8 cellular contexts compared by ENCODE assay signal in the genomic region with DNA sequence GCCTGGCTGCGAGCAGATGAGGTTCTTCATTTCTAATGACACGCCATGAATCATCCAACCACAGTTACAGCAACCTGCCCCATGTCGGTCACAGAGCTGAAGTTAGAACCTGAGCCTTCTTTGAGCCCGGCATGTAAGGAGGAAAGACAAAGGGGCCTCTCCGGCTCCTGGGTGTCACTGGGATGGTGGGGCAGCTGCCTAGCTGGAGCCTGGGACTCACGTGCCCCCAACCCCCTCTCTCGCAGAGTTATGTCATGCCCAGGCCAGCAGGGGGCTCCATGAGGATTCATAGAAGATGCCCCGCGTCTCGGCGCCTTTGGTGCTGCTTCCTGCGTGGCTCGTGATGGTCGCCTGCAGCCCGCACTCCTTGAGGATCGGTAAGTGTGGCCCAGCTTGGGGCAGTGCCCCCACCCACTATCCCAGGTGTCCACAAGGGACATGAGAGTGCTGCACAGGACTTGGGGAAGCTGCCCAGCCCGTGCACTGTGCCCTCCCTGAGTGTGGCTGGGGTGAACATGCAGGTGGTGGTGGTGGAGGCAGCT.
DNase-seq lines count a peak whose midpoint lies in the region; ATAC-seq, FAIRE-seq and TF ChIP-seq lines count a peak whose summit lies in the region.

No MANE protein-coding gene starts in this region.

- H3K79me2 ChIP-seq in neural progenitor cell (ENCODE audit: low read depth) = no peaks in the 10 kb centered on the region

- no peak for TF ChIP-seq POLR2A in A549 (IDR thresholded peaks at IDR 0.05; ENCODE audit: low read length)
- no peak for TF ChIP-seq POLR2A in GM12892 (IDR thresholded peaks at IDR 0.05; ENCODE audit: low read depth, low read length)

- no peak overlapping the region for H2AFZ ChIP-seq in neural progenitor cell (replicated peaks)

- no TSS peak for BruUV-seq in Panc1 (replicated peaks; lab: Mats Ljungman, UMichigan)

- H4K20me1 ChIP-seq in neural progenitor cell (ENCODE audit: low read depth) = no peaks in the 10 kb centered on the region

- no peak overlapping the region for H3K27ac Mint-ChIP-seq in neural progenitor cell

- FAIRE-seq in A549 (lab: Jason Lieb, UNC) = no peak
- peak; percentile 85 for FAIRE-seq in GM12892 (lab: Jason Lieb, UNC)

- TF ChIP-seq EP300 in A549 (IDR thresholded peaks at IDR 0.05) = no peak

- no peak overlapping the region for H3K27ac ChIP-seq in A549
- H3K27ac ChIP-seq in Panc1 (ENCODE audit: low read length) = no peak overlapping the region
- H3K27ac ChIP-seq in neural progenitor cell = no peak overlapping the region

- 13% methylated on average over 8 of the region's 17 CpGs for WGBS in A549 (ENCODE audit: missing lambda C conversion rate)

- in situ Hi-C loops in Panc1 (cut with HindIII; ENCODE audit: low pct_unique_long_range_greater_than_20kb, low sequenced_read_pairs) = no loop called here

- H3K27me3 Mint-ChIP-seq in neural progenitor cell (ENCODE audit: insufficient read depth, low read depth) = peaks cover 13% of the 10 kb centered on the region

- ATAC-seq in A549 (peak in 1 of 2 experiments; percentile 80; a peak in 3 of 6 replicates), Panc1 (peak; percentile 42; the same call in 1 of the 2 replicates), HG02571 (IDR thresholded peaks at IDR 0.05; ENCODE audit: unreplicated experiment) (no peak), GM21381 (IDR thresholded peaks at IDR 0.05; ENCODE audit: unreplicated experiment) (no peak)

- DNase-seq in A549 (ENCODE audit: low read depth in 1 of 2, low spot score in 1 of 2) (peak; percentile 33 to 44), GM12892 (ENCODE audit: insufficient read length) (peak; percentile 50), Panc1 (ENCODE audit: low read depth, low spot score) (no peak), cerebellar cortex (ENCODE audit: low spot score) (peak; percentile 19), neural progenitor cell (ENCODE audit: low spot score) (peak; percentile 83), GM19238 (ENCODE audit: insufficient read length, low spot score) (no peak)

- peak; percentile 21 to 28; a peak in 3 of 5 replicates for TF ChIP-seq RAD21 in A549 (conservative IDR thresholded peaks at IDR 0.05 in 1 of 2, IDR thresholded peaks at IDR 0.05 in 1 of 2)

- H3K9me3 Mint-ChIP-seq in neural progenitor cell = no peaks in the 10 kb centered on the region

- H3K4me1 ChIP-seq in A549 (no peaks in the 10 kb centered on the region), Panc1 (ENCODE audit: control insufficient read depth, insufficient read depth, low read length) (no peaks in the 10 kb centered on the region), neural progenitor cell (peaks cover 5% of the 10 kb centered on the region)

- H3K4me3 Mint-ChIP-seq in neural progenitor cell = no peak overlapping the region

- TF ChIP-seq CTCF in A549 (IDR thresholded peaks at IDR 0.05) = peak; percentile 32; the same call in 1 of the 3 replicates
- peak; percentile 83 for TF ChIP-seq CTCF in Panc1 (IDR thresholded peaks at IDR 0.05)
- peak; percentile 64 for TF ChIP-seq CTCF in neural progenitor cell (IDR thresholded peaks at IDR 0.05)

- H3K9me3 ChIP-seq in A549 (no peaks in the 10 kb centered on the region), Panc1 (ENCODE audit: control insufficient read depth, insufficient read depth, low read depth, low read length) (no peaks in the 10 kb centered on the region), neural progenitor cell (ENCODE audit: low read depth) (no peaks in the 10 kb centered on the region)

- H3K27me3 ChIP-seq in Panc1 (ENCODE audit: control insufficient read depth, insufficient read depth, low read length) (peaks cover 15% of the 10 kb centered on the region), neural progenitor cell (peaks cover 10% of the 10 kb centered on the region)

- peaks cover 2% of the 10 kb centered on the region for H3K36me3 Mint-ChIP-seq in neural progenitor cell

- POLR2A ChIA-PET in A549 (lab: Yijun Ruan, JAX) = no interaction called here
- POLR2A ChIA-PET in Panc1 (lab: Charles Lee) = no interaction called here

- peaks cover 7% of the 10 kb centered on the region for H3F3A ChIP-seq in neural progenitor cell (ENCODE audit: low read depth)

- H3K4me1 Mint-ChIP-seq in neural progenitor cell = peaks cover 14% of the 10 kb centered on the region

- H3K4me2 ChIP-seq in A549 (no peak overlapping the region), neural progenitor cell (no peak overlapping the region)

- H3K4me3 ChIP-seq in A549 (no peak overlapping the region), Panc1 (ENCODE audit: low read depth in 2 of 2, low read length in 2 of 2) (no peak overlapping the region), neural progenitor cell (no peak overlapping the region)

- no peak overlapping the region for H3K9ac ChIP-seq in neural progenitor cell

- H3K36me3 ChIP-seq in Panc1 (ENCODE audit: control insufficient read depth, insufficient read depth, low read length) (no peaks in the 10 kb centered on the region), neural progenitor cell (no peaks in the 10 kb centered on the region)

- CTCF ChIA-PET in A549 (lab: Yijun Ruan, JAX) = interaction anchor here (0.8 to 1.2 kb wide), 4 partner anchors 10 to 31 kb away, joined by 3 to 4 read pairs (median 4); no protein-coding TSS in a partner anchor
- CTCF ChIA-PET in Panc1 (lab: Charles Lee) = interaction anchor here (0.9 kb wide), 1 partner anchor 25 kb away, joined by 3 read pairs; no protein-coding TSS in a partner anchor

- intact Hi-C loops in Panc1 (cut with micrococcal nuclease; ENCODE audit: unreplicated experiment) = no loop called here

TF ChIP-seq in A549, 52 proteins besides CTCF, POLR2A, EP300 and RAD21:
- TF ChIP-seq SMC3 (IDR thresholded peaks at IDR 0.05) (peak; percentile 32; the same call in 1 of the 3 replicates), BHLHE40 (IDR thresholded peaks at IDR 0.05; ENCODE audit: low read depth, low read length) (peak; percentile 49; the same call in 1 of the 2 replicates), ZFP36 (IDR thresholded peaks at IDR 0.05; ENCODE audit: borderline replicate concordance, partially characterized antibody) (no peak)

Comparison
In these comparisons a context has a peak if more than half of its experiments do, and no peak if none do; other contexts are left out.
1. DNase-seq: peak in A549 (2 of 2), GM12892 (single experiment), cerebellar cortex (single experiment) and neural progenitor cell (single experiment); none in Panc1 (single experiment) and GM19238 (single experiment).
2. CTCF ChIP-seq: peak in every context shown above with its lines; median percentile 83 in Panc1; 64 in neural progenitor cell; 32 in A549.